Comparison of ENCODE assay signal across 25 cellular contexts in genomic region chr10:34791228-34791627, GRCh38.
"Had no signal": no experiment of that assay in that cellular context is flagged by ENCODE, and none has a peak within 500 bp of the region (broad histone marks: within the 10 kb centered on the region; RNA-seq: fewer than 3 reads in every experiment).

No MANE protein-coding gene starts in this region.

- ATAC-seq: activated CD4-positive, alpha-beta T cell treated with anti-CD3 and anti-CD28 coated beads for 36 hours; activated T-helper 17 cell treated with anti-CD3 and anti-CD28 coated beads, Interleukin-2, amount 50 U/mL, for 72 hours; effector memory CD8-positive, alpha-beta T cell; gastrocnemius medialis had no signal

- H3K9me3 Mint-ChIP-seq: activated B cell treated with CpG ODN at 0.5 μM for 24 hours; activated T-cell treated with anti-CD3 and anti-CD28 coated beads, Interleukin-2, amount 50 U/mL, for 24 hours; activated T-helper 17 cell treated with anti-CD3 and anti-CD28 coated beads, Interleukin-2, amount 50 U/mL, for 72 hours; effector memory CD8-positive, alpha-beta T cell; stimulated activated memory B cell treated with anti-CD40 and anti-IgM and Interleukin-4, amounts not matched to agents 10 μg/mL and 1 μg/mL and 100 μg/mL, for 72 hours had no signal

- H3K4me3 ChIP-seq: adrenal gland, breast epithelium, colonic mucosa, dorsolateral prefrontal cortex, gastrocnemius medialis, right lobe of liver, skin epidermis, upper lobe of left lung had no signal

- FAIRE-seq: astrocyte, endothelial cell of umbilical vein had no signal

- DNase-seq: activated B cell treated with CpG ODN at 0.5 μM for 24 hours; activated CD4-positive, alpha-beta T cell treated with anti-CD3 and anti-CD28 coated beads for 36 hours; activated CD4-positive, alpha-beta T cell treated with anti-CD3 and anti-CD28 coated beads, Interleukin-2, amount 50 U/mL, for 4 hours; activated CD8-positive, alpha-beta memory T cell treated with anti-CD3 and anti-CD28 coated beads for 24 hours; activated CD8-positive, alpha-beta memory T cell treated with anti-CD3 and anti-CD28 coated beads, Interleukin-2, amount 50 U/mL, for 4 hours; activated T-cell treated with anti-CD3 and anti-CD28 coated beads, Interleukin-2, amount 50 U/mL, for 24 hours; adrenal gland; colonic mucosa; dorsolateral prefrontal cortex; effector memory CD8-positive, alpha-beta T cell; gastrocnemius medialis; hypothalamus; left ventricle myocardium superior; posterior cingulate gyrus; right lobe of liver; stimulated activated CD4-positive, alpha-beta T cell treated with anti-CD3 and anti-CD28 coated beads, Interleukin-2, amount 100 ng/mL, for 24 hours; T1000 had no signal

- H3K9me3 ChIP-seq: adrenal gland, breast epithelium, colonic mucosa, gastrocnemius medialis, right lobe of liver, upper lobe of left lung had no signal

- H3K4me3 Mint-ChIP-seq: activated B cell treated with CpG ODN at 0.5 μM for 24 hours; activated CD4-positive, alpha-beta T cell treated with anti-CD3 and anti-CD28 coated beads for 36 hours; activated naive CD8-positive, alpha-beta T cell; activated T-cell treated with anti-CD3 and anti-CD28 coated beads, Interleukin-2, amount 50 U/mL, for 24 hours; activated T-helper 17 cell treated with anti-CD3 and anti-CD28 coated beads, Interleukin-2, amount 50 U/mL, for 72 hours; effector memory CD8-positive, alpha-beta T cell; stimulated activated memory B cell treated with anti-CD40 and anti-IgM and Interleukin-4, amounts not matched to agents 10 μg/mL and 1 μg/mL and 100 μg/mL, for 72 hours had no signal

- H3K27me3 ChIP-seq: adrenal gland, breast epithelium, colonic mucosa, gastrocnemius medialis, right lobe of liver, upper lobe of left lung had no signal

- H3K36me3 Mint-ChIP-seq: activated naive CD8-positive, alpha-beta T cell; stimulated activated memory B cell treated with anti-CD40 and anti-IgM and Interleukin-4, amounts not matched to agents 10 μg/mL and 1 μg/mL and 100 μg/mL, for 72 hours had no signal

- H3K4me1 Mint-ChIP-seq: activated B cell treated with CpG ODN at 0.5 μM for 24 hours; activated CD4-positive, alpha-beta T cell treated with anti-CD3 and anti-CD28 coated beads for 36 hours; activated T-helper 17 cell treated with anti-CD3 and anti-CD28 coated beads, Interleukin-2, amount 50 U/mL, for 72 hours; stimulated activated memory B cell treated with anti-CD40 and anti-IgM and Interleukin-4, amounts not matched to agents 10 μg/mL and 1 μg/mL and 100 μg/mL, for 72 hours had no signal

- H3K27ac Mint-ChIP-seq: activated B cell treated with CpG ODN at 0.5 μM for 24 hours; activated CD4-positive, alpha-beta T cell treated with anti-CD3 and anti-CD28 coated beads for 36 hours; activated naive CD8-positive, alpha-beta T cell; activated T-cell treated with anti-CD3 and anti-CD28 coated beads, Interleukin-2, amount 50 U/mL, for 24 hours; activated T-helper 17 cell treated with anti-CD3 and anti-CD28 coated beads, Interleukin-2, amount 50 U/mL, for 72 hours; effector memory CD8-positive, alpha-beta T cell; stimulated activated memory B cell treated with anti-CD40 and anti-IgM and Interleukin-4, amounts not matched to agents 10 μg/mL and 1 μg/mL and 100 μg/mL, for 72 hours had no signal

- H3K36me3 ChIP-seq: adrenal gland, breast epithelium, colonic mucosa, gastrocnemius medialis, right lobe of liver, upper lobe of left lung had no signal

- H3K27ac ChIP-seq: adrenal gland, colonic mucosa, dorsolateral prefrontal cortex, gastrocnemius medialis, skin epidermis, upper lobe of left lung had no signal

- H3K4me1 ChIP-seq: colonic mucosa had no signal
